Comparison of ENCODE assay signal across 8 cellular contexts in the genomic region with DNA sequence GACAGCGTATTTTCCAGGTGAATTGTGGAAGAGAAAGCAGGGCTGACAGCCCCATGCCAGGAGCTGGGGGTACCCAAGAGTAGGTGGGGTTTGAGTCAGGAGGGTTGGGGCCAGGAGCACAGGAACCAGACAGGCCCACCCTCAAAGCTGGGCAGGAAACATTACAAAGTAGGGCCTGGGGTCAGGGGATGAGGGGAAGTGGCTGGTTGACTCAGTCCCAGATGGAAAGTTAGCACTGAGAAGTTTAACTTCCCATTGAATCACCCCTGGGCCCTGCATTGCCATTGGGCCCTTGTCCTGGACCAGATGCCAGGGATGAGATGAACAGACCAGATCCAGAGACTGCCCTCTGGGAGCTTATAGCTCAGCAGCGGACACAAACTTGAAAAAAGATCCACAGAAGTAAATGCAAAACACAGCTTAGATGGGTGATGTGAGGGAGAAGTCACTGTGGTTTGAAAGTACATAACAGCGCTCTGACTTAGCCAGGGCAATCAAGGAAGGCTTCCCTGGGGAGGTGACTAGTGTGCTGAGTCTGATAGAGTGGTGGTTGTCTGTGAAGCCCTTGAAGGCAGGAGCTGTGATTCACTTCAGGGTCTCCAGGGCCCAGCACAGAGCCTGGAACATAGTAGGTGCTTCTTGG. TPM values are rescaled to one million over a fixed set of nuclear protein-coding genes. Genes with fewer than 3 reads are reported as not detected.
DNase-seq lines count a peak whose midpoint lies in the region; ATAC-seq and TF ChIP-seq lines count a peak whose summit lies in the region.

No MANE protein-coding gene starts in this region.

- no peaks in the 10 kb centered on the region for H3K9me3 ChIP-seq in suprapubic skin

- no peak for TF ChIP-seq EP300 in suprapubic skin (IDR thresholded peaks at IDR 0.05)

- POLR2A ChIA-PET in activated CD8-positive, alpha-beta T cell treated with anti-CD3 and anti-CD28 coated beads, Interleukin-2, amount 10 ng/mL, durations not matched to agents 7 days and 5 days (lab: Charles Lee), result interaction anchor here (0.6 to 2.2 kb wide), 5 partner anchors 22 to 61 kb away, joined by 3 to 9 read pairs (median 4); partner anchors contain the start of gene PLA2G6

- TF ChIP-seq POLR2A in suprapubic skin (IDR thresholded peaks at IDR 0.05), result no peak

- H3K4me3 ChIP-seq in suprapubic skin, result peak overlapping the region; percentile 95

- H3K9me3 Mint-ChIP-seq in T-helper 1 cell treated with Interleukin-12 subunit alpha and Interleukin-12 subunit beta and Interleukin-4 antibody, amounts not matched to agents 30 μg/mL and 1 μg/mL, for 36 hours, result no peaks in the 10 kb centered on the region
- no peaks in the 10 kb centered on the region for H3K9me3 Mint-ChIP-seq in activated CD8-positive, alpha-beta T cell treated with anti-CD3 and anti-CD28 coated beads, Interleukin-2, amount 10 ng/mL, durations not matched to agents 7 days and 5 days (ENCODE audit: insufficient read depth)

- H3K27me3 Mint-ChIP-seq in T-helper 1 cell treated with Interleukin-12 subunit alpha and Interleukin-12 subunit beta and Interleukin-4 antibody, amounts not matched to agents 30 μg/mL and 1 μg/mL, for 36 hours (ENCODE audit: low read depth), result no peaks in the 10 kb centered on the region
- no peaks in the 10 kb centered on the region for H3K27me3 Mint-ChIP-seq in activated CD8-positive, alpha-beta T cell treated with anti-CD3 and anti-CD28 coated beads, Interleukin-2, amount 10 ng/mL, durations not matched to agents 7 days and 5 days (ENCODE audit: low read depth)

- H3K27ac Mint-ChIP-seq in T-helper 1 cell treated with Interleukin-12 subunit alpha and Interleukin-12 subunit beta and Interleukin-4 antibody, amounts not matched to agents 30 μg/mL and 1 μg/mL, for 36 hours, result peak overlapping the region; percentile 49
- H3K27ac Mint-ChIP-seq in activated CD8-positive, alpha-beta T cell treated with anti-CD3 and anti-CD28 coated beads, Interleukin-2, amount 10 ng/mL, durations not matched to agents 7 days and 5 days, result peak overlapping the region; percentile 68

- H3K4me1 Mint-ChIP-seq in T-helper 1 cell treated with Interleukin-12 subunit alpha and Interleukin-12 subunit beta and Interleukin-4 antibody, amounts not matched to agents 30 μg/mL and 1 μg/mL, for 36 hours (ENCODE audit: low read depth), result peaks cover 31% of the 10 kb centered on the region
- H3K4me1 Mint-ChIP-seq in activated CD8-positive, alpha-beta T cell treated with anti-CD3 and anti-CD28 coated beads, Interleukin-2, amount 10 ng/mL, durations not matched to agents 7 days and 5 days (ENCODE audit: low read depth), result peaks cover 55% of the 10 kb centered on the region

- no peak for DNase-seq in T-helper 1 cell
- no peak for DNase-seq in activated CD8-positive, alpha-beta T cell treated with anti-CD3 and anti-CD28 coated beads, Interleukin-2, amount 10 ng/mL, durations not matched to agents 7 days and 5 days
- DNase-seq in iris pigment epithelial cell (ENCODE audit: low read depth), result peak; percentile 60
- peak in 1 of 2 donors; percentile 65 for DNase-seq in suprapubic skin (ENCODE audit: low spot score in 2 of 2)
- no peak for DNase-seq in NCI-H187 (lab: John Stamatoyannopoulos, UW)
- DNase-seq in foreskin melanocyte, result no peak

- H3K27me3 ChIP-seq in suprapubic skin, result no peaks in the 10 kb centered on the region

- H3K4me1 ChIP-seq in suprapubic skin, result peaks cover 37% of the 10 kb centered on the region

- no peak for ATAC-seq in activated CD8-positive, alpha-beta T cell treated with anti-CD3 and anti-CD28 coated beads, Interleukin-2, amount 10 ng/mL, durations not matched to agents 7 days and 5 days
- no peak for ATAC-seq in HG02852 (IDR thresholded peaks at IDR 0.05; ENCODE audit: unreplicated experiment)

- WGBS in suprapubic skin, result 82% methylated on average over 3 of the region's 3 CpGs

- no peak for TF ChIP-seq CTCF in suprapubic skin (IDR thresholded peaks at IDR 0.05)

- H3K36me3 ChIP-seq in suprapubic skin, result no peaks in the 10 kb centered on the region

- peak overlapping the region; percentile 100 for H3K27ac ChIP-seq in suprapubic skin

- no peaks in the 10 kb centered on the region for H3K36me3 Mint-ChIP-seq in T-helper 1 cell treated with Interleukin-12 subunit alpha and Interleukin-12 subunit beta and Interleukin-4 antibody, amounts not matched to agents 30 μg/mL and 1 μg/mL, for 36 hours (ENCODE audit: low read depth)
- peaks cover 3% of the 10 kb centered on the region for H3K36me3 Mint-ChIP-seq in activated CD8-positive, alpha-beta T cell treated with anti-CD3 and anti-CD28 coated beads, Interleukin-2, amount 10 ng/mL, durations not matched to agents 7 days and 5 days (ENCODE audit: low read depth)

- H3K4me3 Mint-ChIP-seq in T-helper 1 cell treated with Interleukin-12 subunit alpha and Interleukin-12 subunit beta and Interleukin-4 antibody, amounts not matched to agents 30 μg/mL and 1 μg/mL, for 36 hours, result peak overlapping the region; percentile 36
- peak overlapping the region; percentile 83 for H3K4me3 Mint-ChIP-seq in activated CD8-positive, alpha-beta T cell treated with anti-CD3 and anti-CD28 coated beads, Interleukin-2, amount 10 ng/mL, durations not matched to agents 7 days and 5 days

- CTCF ChIA-PET in activated CD8-positive, alpha-beta T cell treated with anti-CD3 and anti-CD28 coated beads, Interleukin-2, amount 10 ng/mL, durations not matched to agents 7 days and 5 days (lab: Charles Lee), result interaction anchor here (1.3 to 1.4 kb wide), 2 partner anchors 22 to 152 kb away, joined by 4 to 6 read pairs; partner anchors contain the start of gene PLA2G6

RNA-seq across cellular contexts. Expression of gene MAFF, which starts 2.2 kb away (rescaled TPM):
- total RNA-seq in activated CD8-positive, alpha-beta T cell treated with anti-CD3 and anti-CD28 coated beads, Interleukin-2, amount 10 ng/mL, durations not matched to agents 7 days and 5 days, result 1 to 10 TPM; 6.8 to 9.1 TPM
- 10 to 100 TPM; 27.3 to 70.1 (median 52.8) TPM for total RNA-seq in suprapubic skin

RNA-seq across cellular contexts. Expression of gene PLA2G6, which starts 22.3 kb away (rescaled TPM):
- total RNA-seq in activated CD8-positive, alpha-beta T cell treated with anti-CD3 and anti-CD28 coated beads, Interleukin-2, amount 10 ng/mL, durations not matched to agents 7 days and 5 days, result 10 to 100 TPM; 39.8 to 43.1 TPM
- 100 to 1,000 TPM in 1 of 4 donors, 10 to 100 TPM in 3; 49.7 to 178 (median 92.9) TPM for total RNA-seq in suprapubic skin
